15 cellular contexts compared by ENCODE assay signal in the genomic region with DNA sequence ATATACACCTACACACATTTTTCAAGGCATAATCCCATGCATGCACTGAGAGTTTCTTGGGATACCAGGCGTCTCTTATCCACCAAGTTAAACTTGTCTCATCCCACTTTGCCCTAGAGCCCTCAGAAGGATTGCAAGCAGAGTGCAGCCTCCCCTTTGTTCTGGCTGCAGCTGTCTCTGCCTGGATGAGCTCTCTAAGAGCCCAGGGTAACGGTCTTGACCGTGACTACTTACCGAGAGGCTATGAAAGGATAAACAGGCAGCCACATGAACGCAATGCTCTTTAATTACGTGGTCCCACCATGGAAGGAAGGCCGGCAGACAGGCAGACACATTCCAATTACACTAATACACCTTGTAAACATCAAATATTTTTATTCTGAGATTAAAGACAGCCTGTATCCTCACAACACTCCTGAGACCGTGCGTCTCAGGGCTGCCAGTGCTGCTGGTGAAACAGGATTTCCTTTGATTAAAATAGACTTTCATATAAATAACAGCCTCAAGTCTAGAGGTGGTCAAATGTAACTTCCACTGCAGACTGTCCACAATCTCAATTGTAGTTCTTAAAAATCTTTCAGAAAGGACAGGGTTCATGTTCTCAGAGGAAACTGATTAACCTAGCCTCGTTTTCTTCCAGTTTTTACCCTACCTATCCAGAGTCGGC.
"Had no signal": no experiment of that assay in that cellular context is flagged by ENCODE, and none has a peak within 500 bp of the region (broad histone marks: within the 10 kb centered on the region; RNA-seq: fewer than 3 reads in every experiment).

No MANE protein-coding gene starts in this region.

- ATAC-seq: gastrocnemius medialis, heart left ventricle, left cardiac atrium, lower lobe of right lung had no signal

- H3K27ac Mint-ChIP-seq: activated CD4-positive, alpha-beta memory T cell treated with anti-CD3 and anti-CD28 coated beads, Interleukin-2, amount 10 ng/mL, durations not matched to agents 7 days and 5 days; activated naive CD4-positive, alpha-beta T cell treated with anti-CD3 and anti-CD28 coated beads, Interleukin-2, amount 10 ng/mL, durations not matched to agents 7 days and 5 days; activated T-cell treated with anti-CD3 and anti-CD28 coated beads, Interleukin-2, amount 50 U/mL, for 24 hours; endodermal cell had no signal

- DNase-seq: activated CD4-positive, alpha-beta memory T cell treated with anti-CD3 and anti-CD28 coated beads, Interleukin-2, amount 10 ng/mL, durations not matched to agents 7 days and 5 days; activated naive CD4-positive, alpha-beta T cell treated with anti-CD3 and anti-CD28 coated beads, Interleukin-2, amount 10 ng/mL, durations not matched to agents 7 days and 5 days; activated T-cell treated with anti-CD3 and anti-CD28 coated beads, Interleukin-2, amount 50 U/mL, for 24 hours; dorsolateral prefrontal cortex; endodermal cell; gastrocnemius medialis; heart left ventricle; left cardiac atrium; lower lobe of right lung; midbrain; stimulated activated CD4-positive, alpha-beta T cell treated with anti-CD3 and anti-CD28 coated beads, Interleukin-2, amount 100 ng/mL, for 48 hours; stimulated activated naive CD4-positive, alpha-beta T cell; tibial artery; uterus had no signal

- H3K4me1 ChIP-seq: gastrocnemius medialis, parathyroid adenoma, uterus had no signal

- H3K9me3 ChIP-seq: gastrocnemius medialis, heart left ventricle, lower lobe of right lung, tibial artery, uterus had no signal

- H3K27me3 ChIP-seq: gastrocnemius medialis, heart left ventricle, uterus had no signal

- H3K27me3 Mint-ChIP-seq: activated CD4-positive, alpha-beta memory T cell treated with anti-CD3 and anti-CD28 coated beads, Interleukin-2, amount 10 ng/mL, durations not matched to agents 7 days and 5 days had no signal

- H3K36me3 Mint-ChIP-seq: activated naive CD4-positive, alpha-beta T cell treated with anti-CD3 and anti-CD28 coated beads, Interleukin-2, amount 10 ng/mL, durations not matched to agents 7 days and 5 days had no signal

- H3K4me3 Mint-ChIP-seq: activated CD4-positive, alpha-beta memory T cell treated with anti-CD3 and anti-CD28 coated beads, Interleukin-2, amount 10 ng/mL, durations not matched to agents 7 days and 5 days; activated naive CD4-positive, alpha-beta T cell treated with anti-CD3 and anti-CD28 coated beads, Interleukin-2, amount 10 ng/mL, durations not matched to agents 7 days and 5 days; activated T-cell treated with anti-CD3 and anti-CD28 coated beads, Interleukin-2, amount 50 U/mL, for 24 hours; endodermal cell had no signal

- H3K27ac ChIP-seq: gastrocnemius medialis, heart left ventricle, lower lobe of right lung, parathyroid adenoma, tibial artery, uterus had no signal

- H3K4me3 ChIP-seq: dorsolateral prefrontal cortex, gastrocnemius medialis, lower lobe of right lung, tibial artery, uterus had no signal

- H3K36me3 ChIP-seq: gastrocnemius medialis, heart left ventricle, lower lobe of right lung, tibial artery, uterus had no signal

- H3K9me3 Mint-ChIP-seq: activated naive CD4-positive, alpha-beta T cell treated with anti-CD3 and anti-CD28 coated beads, Interleukin-2, amount 10 ng/mL, durations not matched to agents 7 days and 5 days; activated T-cell treated with anti-CD3 and anti-CD28 coated beads, Interleukin-2, amount 50 U/mL, for 24 hours; endodermal cell had no signal
